In the genomic region with DNA sequence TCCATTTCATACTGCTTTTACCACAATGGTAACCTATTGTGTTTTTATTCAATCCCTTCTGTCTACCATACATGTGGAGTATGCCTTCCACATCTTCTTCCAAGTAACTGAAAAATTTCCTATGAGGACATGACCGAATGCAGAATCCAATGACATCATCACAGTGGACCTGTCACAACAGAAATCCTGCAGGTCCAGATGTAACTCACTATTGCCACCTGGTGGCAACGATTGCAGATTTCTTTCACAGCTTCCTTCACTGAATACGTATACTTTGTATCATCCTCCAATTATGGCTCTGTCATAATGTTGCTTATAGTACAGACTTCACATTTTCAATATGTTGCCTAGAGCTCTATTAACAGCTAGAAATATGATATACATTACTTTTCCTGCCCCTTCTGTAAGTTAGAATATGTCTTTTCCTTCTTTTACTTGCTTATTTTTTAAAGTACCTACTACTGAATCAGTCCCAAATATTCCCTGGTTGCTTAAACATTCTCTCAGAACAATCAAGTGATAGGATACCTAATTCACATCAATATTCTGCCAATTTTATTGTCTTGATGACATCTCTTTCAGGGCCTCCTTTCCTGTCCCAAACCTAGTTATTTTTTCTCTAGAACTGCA, we compare ENCODE assay signal across 8 cellular contexts. TPM values are rescaled to one million over a fixed set of nuclear protein-coding genes. Genes with fewer than 3 reads are reported as not detected.
DNase-seq lines count a peak whose midpoint lies in the region; FAIRE-seq and TF ChIP-seq lines count a peak whose summit lies in the region.

No MANE protein-coding gene starts in this region.

- H3K9me3 ChIP-seq in mammary epithelial cell (replicated peaks; ENCODE audit: insufficient read depth, low read length), result no peaks in the 10 kb centered on the region

- WGBS in mammary epithelial cell (ENCODE audit: low coverage, missing lambda C conversion rate), result 0% methylated on average over 3 of the region's 3 CpGs

- H3K79me2 ChIP-seq in mammary epithelial cell (ENCODE audit: insufficient read depth, low read length), result no peaks in the 10 kb centered on the region

- no peaks in the 10 kb centered on the region for H3K36me3 ChIP-seq in mammary epithelial cell (ENCODE audit: insufficient read depth, low read length)

- no peaks in the 10 kb centered on the region for H3K27me3 ChIP-seq in mammary epithelial cell (ENCODE audit: insufficient read depth, low read length)

- H3K4me2 ChIP-seq in mammary epithelial cell (ENCODE audit: insufficient read depth, low read depth, low read length), result no peak overlapping the region

- H3K27ac ChIP-seq in 22Rv1 (no peak overlapping the region), mammary epithelial cell (ENCODE audit: insufficient read depth, low read depth, low read length) (no peak overlapping the region)

- no TSS peak for BruUV-seq in mammary epithelial cell (replicated peaks; lab: Mats Ljungman, UMichigan)

- TF ChIP-seq CTCF in 22Rv1 (IDR thresholded peaks at IDR 0.05), result peak; percentile 97
- peak; percentile 75 for TF ChIP-seq CTCF in GM12865 (IDR thresholded peaks at IDR 0.05; ENCODE audit: insufficient read depth, low read depth, low read length, missing control alignments)
- TF ChIP-seq CTCF in mammary epithelial cell (conservative IDR thresholded peaks at IDR 0.05 in 1 of 2, IDR thresholded peaks at IDR 0.05 in 1 of 2; ENCODE audit: extremely low read depth in 1 of 2, insufficient read depth in 1 of 2, low read depth in 1 of 2, low read length in 2 of 2), result peak; percentile 81 to 84

- dilution Hi-C loops in mammary epithelial cell (cut with HindIII; ENCODE audit: low sequenced_read_pairs), result no loop called here

- no peak overlapping the region for H3K9ac ChIP-seq in mammary epithelial cell (ENCODE audit: insufficient read depth, low read length)

- in situ Hi-C loops in mammary epithelial cell (cut with MboI; ENCODE audit: low sequenced_read_pairs in 2 of 2), result no loop called here

- POLR2A ChIA-PET in HEK293T (lab: Yijun Ruan, JAX), result no interaction called here

- FAIRE-seq in islet of Langerhans (lab: Jason Lieb, UNC), result peak; percentile 94

- DNase-seq in GM12865 (ENCODE audit: low read depth) (peak; percentile 80), HEK293T (ENCODE audit: extremely low spot score) (peak; percentile 65), LoVo (ENCODE audit: low spot score) (peak; percentile 78), RPMI7951 (ENCODE audit: low read depth) (peak; percentile 46), mammary epithelial cell (peak; percentile 73)
- peak; percentile 40 to 52 for DNase-seq in stimulated activated CD4-positive, alpha-beta T cell treated with anti-CD3 and anti-CD28 coated beads, Interleukin-2, amount 100 ng/mL, for 24 hours

- CTCF ChIA-PET in HEK293T (lab: Yijun Ruan, JAX) (interaction anchor here (0.5 to 0.7 kb wide), 2 partner anchors 167 to 351 kb away, joined by 3 to 4 read pairs; no protein-coding TSS in a partner anchor), mammary epithelial cell (lab: Charles Lee; ENCODE audit: low non-redundant PET) (interaction anchor here (0.5 to 0.7 kb wide), 2 partner anchors 283 to 706 kb away, joined by 3 to 5 read pairs; no protein-coding TSS in a partner anchor)

- H4K20me1 ChIP-seq in mammary epithelial cell (ENCODE audit: insufficient read depth, low read length), result no peaks in the 10 kb centered on the region

- no peak overlapping the region for H2AFZ ChIP-seq in mammary epithelial cell (ENCODE audit: low read depth, low read length)

- no peaks in the 10 kb centered on the region for H3K4me1 ChIP-seq in mammary epithelial cell (ENCODE audit: insufficient read depth, low read length)

- H3K4me3 ChIP-seq in GM12865 (ENCODE audit: low read depth, low read length) (no peak overlapping the region), mammary epithelial cell (replicated peaks in 1 of 3; ENCODE audit: insufficient read depth in 1 of 3, low read depth in 2 of 3, low read length in 3 of 3) (no peak overlapping the region)

- intact Hi-C loops in mammary epithelial cell (cut with micrococcal nuclease), result loop anchor here (1.0 to 10.0 kb wide), 6 partner anchors 80 to 600 kb away; a partner anchor contains a TSS

TF ChIP-seq in HEK293T, 16 proteins besides CTCF, POLR2A, EP300 and RAD21:
- no peak for TF ChIP-seq NFRKB (IDR thresholded peaks at IDR 0.05)
- TF ChIP-seq, protein P1, sequence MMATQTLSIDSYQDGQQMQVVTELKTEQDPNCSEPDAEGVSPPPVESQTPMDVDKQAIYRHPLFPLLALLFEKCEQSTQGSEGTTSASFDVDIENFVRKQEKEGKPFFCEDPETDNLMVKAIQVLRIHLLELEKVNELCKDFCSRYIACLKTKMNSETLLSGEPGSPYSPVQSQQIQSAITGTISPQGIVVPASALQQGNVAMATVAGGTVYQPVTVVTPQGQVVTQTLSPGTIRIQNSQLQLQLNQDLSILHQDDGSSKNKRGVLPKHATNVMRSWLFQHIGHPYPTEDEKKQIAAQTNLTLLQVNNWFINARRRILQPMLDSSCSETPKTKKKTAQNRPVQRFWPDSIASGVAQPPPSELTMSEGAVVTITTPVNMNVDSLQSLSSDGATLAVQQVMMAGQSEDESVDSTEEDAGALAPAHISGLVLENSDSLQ (IDR thresholded peaks at IDR 0.05), result peak; percentile 55

RNA-seq across cellular contexts. Expression of a gene that starts 45.4 kb away (rescaled TPM):
- not detected in 2 replicates for total RNA-seq in RPMI7951 (2014; rRNA removed; shearing (Covaris generic))
- total RNA-seq in mammary epithelial cell, result not detected
- polyA plus RNA-seq in mammary epithelial cell, result not detected
- not detected for polyA minus RNA-seq in mammary epithelial cell
